8 cellular contexts compared by ENCODE assay signal in the genomic region with DNA sequence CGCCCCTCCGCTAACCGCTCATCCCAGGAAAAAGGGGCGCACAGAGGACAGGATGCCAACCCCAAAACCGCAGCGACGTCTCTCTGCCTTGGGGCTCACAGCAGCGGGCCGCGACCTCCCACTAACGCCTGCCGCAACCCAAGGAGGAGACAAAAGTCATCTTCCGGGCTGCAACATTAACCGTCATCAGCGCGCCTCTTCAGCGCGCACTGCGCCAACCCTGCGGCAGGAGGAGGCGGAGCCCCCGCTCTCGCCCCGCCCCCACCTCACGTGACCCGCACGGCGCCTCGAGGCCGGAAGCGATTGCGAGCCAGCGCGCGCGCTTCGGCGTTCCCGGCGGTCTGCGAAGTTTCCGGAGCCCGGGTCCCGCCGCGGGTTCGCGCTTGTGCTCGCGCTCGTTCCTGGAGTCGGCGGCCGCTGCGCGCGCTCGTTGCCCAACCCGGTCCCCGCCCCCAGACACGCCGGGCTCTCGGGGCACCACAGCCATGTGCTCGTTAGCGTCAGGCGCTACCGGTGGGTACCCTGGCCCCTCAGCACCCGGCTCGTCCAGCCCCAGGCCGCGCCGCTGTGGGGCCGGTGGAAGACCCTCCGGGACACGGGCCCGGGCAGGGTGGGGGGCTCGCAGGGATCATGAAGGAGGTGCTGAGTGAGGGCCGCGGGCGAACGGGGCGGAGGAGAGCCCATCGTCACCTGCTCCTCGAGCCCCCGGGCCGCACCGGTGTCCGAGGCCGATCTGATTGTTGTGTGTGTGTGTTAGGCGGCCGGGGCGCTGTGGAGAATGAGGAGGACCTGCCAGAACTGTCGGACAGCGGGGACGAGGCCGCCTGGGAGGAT. TPM values are rescaled to one million over a fixed set of nuclear protein-coding genes. Genes with fewer than 3 reads are reported as not detected.
DNase-seq lines count a peak whose midpoint lies in the region; ATAC-seq and TF ChIP-seq lines count a peak whose summit lies in the region.

PRMT3 (plus strand) TSS at position 455 of the 834 bp plus-strand sequence; CDS start at position 486, 31 bp downstream.

- H4K5ac ChIP-seq in IMR-90 (ENCODE audit: low read depth, low read length), result peak within 1 kb of the TSS; percentile 98

- H2AFZ ChIP-seq in IMR-90 (replicated peaks; ENCODE audit: low read length, poor library complexity) (peak within 1 kb of the TSS; percentile 100), OCI-LY3 (ENCODE audit: low read depth, low read length) (peak within 1 kb of the TSS; percentile 91)

- dilution Hi-C loops in IMR-90 (cut with HindIII; ENCODE audit: low sequenced_read_pairs, unreplicated experiment), result no loop called here

- H3K4me1 Mint-ChIP-seq in endothelial cell (ENCODE audit: unreplicated experiment), result peaks cover 5% of the 10 kb centered on the region

- peak within 1 kb of the TSS; percentile 98 for H3K4ac ChIP-seq in IMR-90 (ENCODE audit: low read depth, low read length)

- peak within 1 kb of the TSS; percentile 99 for H3K14ac ChIP-seq in IMR-90 (replicated peaks; ENCODE audit: low read depth, low read length)

- no peak for TF ChIP-seq RAD21 in IMR-90 (IDR thresholded peaks at IDR 0.05; ENCODE audit: low read length)

- WGBS in IMR-90 (ENCODE audit: extremely low coverage in 2 of 2, insufficient read length in 1 of 2), 2 experiments, result 0% methylated on average over 51 of the region's 96 CpGs; no CpG with 5 or more reads in 1 of the 2 experiments

- peak within 1 kb of the TSS; percentile 94 for H3K4me3 ChIP-seq in IMR-90 (ENCODE audit: insufficient read depth, low read depth, low read length)
- peak within 1 kb of the TSS; percentile 94 for H3K4me3 ChIP-seq in OCI-LY3 (ENCODE audit: low read length)

- no peaks in the 10 kb centered on the region for H4K20me1 ChIP-seq in IMR-90 (ENCODE audit: insufficient read depth, low read length)
- no peaks in the 10 kb centered on the region for H4K20me1 ChIP-seq in OCI-LY3 (ENCODE audit: insufficient read depth, low read length)

- H3K9me3 ChIP-seq in IMR-90 (ENCODE audit: control insufficient read depth, insufficient read depth, low read length), result no peaks in the 10 kb centered on the region
- no peaks in the 10 kb centered on the region for H3K9me3 ChIP-seq in OCI-LY3 (ENCODE audit: insufficient read depth, low read length)

- H3K27ac ChIP-seq in IMR-90 (ENCODE audit: insufficient read depth, low read length) (peak within 1 kb of the TSS; percentile 99), OCI-LY3 (ENCODE audit: low read length) (peak within 1 kb of the TSS; percentile 85)

- no peaks in the 10 kb centered on the region for H3K27me3 ChIP-seq in IMR-90 (ENCODE audit: control insufficient read depth, insufficient read depth, low read length)
- no peaks in the 10 kb centered on the region for H3K27me3 ChIP-seq in OCI-LY3 (ENCODE audit: low read depth, low read length)

- peak within 1 kb of the TSS; percentile 91 for H2AK9ac ChIP-seq in IMR-90 (replicated peaks; ENCODE audit: low read depth, low read length, poor library complexity)

- peak within 1 kb of the TSS; percentile 98 to 99 for H4K8ac ChIP-seq in IMR-90 (ENCODE audit: low read depth in 2 of 2, low read length in 2 of 2)

- intact Hi-C loops in IMR-90 (cut with micrococcal nuclease), result loop anchor here (2.0 kb wide), 2 partner anchors 55 to 223 kb away; no protein-coding TSS in a partner anchor

- H3K9me3 Mint-ChIP-seq in endothelial cell (ENCODE audit: unreplicated experiment), result no peaks in the 10 kb centered on the region

- POLR2A ChIA-PET in IMR-90 (lab: Charles Lee; ENCODE audit: unreplicated experiment), result no interaction called here

- H3K4me3 Mint-ChIP-seq in endothelial cell (ENCODE audit: unreplicated experiment), result peak within 1 kb of the TSS; percentile 97

- H3K9ac ChIP-seq in IMR-90 (ENCODE audit: low read depth, low read length), result peak within 1 kb of the TSS; percentile 97
- H3K9ac ChIP-seq in OCI-LY3 (ENCODE audit: low read length), result peak within 1 kb of the TSS; percentile 96

- H3K79me2 ChIP-seq in OCI-LY3 (ENCODE audit: low read length), result peaks cover 36% of the 10 kb centered on the region

- H4K91ac ChIP-seq in IMR-90 (ENCODE audit: insufficient read depth, low read depth, low read length), result peak within 1 kb of the TSS; percentile 92

- H2AK5ac ChIP-seq in IMR-90 (ENCODE audit: low read depth, low read length), result peak within 1 kb of the TSS; percentile 60

- H3K27me3 Mint-ChIP-seq in endothelial cell (ENCODE audit: unreplicated experiment), result peaks cover 6% of the 10 kb centered on the region

- peak within 1 kb of the TSS; percentile 94 for H3K27ac Mint-ChIP-seq in endothelial cell (ENCODE audit: unreplicated experiment)

- TF ChIP-seq CTCF in IMR-90 (conservative IDR thresholded peaks at IDR 0.05; ENCODE audit: low read depth, low read length) (no peak; the same call in none of the 2 replicates), OCI-LY3 (IDR thresholded peaks at IDR 0.05; ENCODE audit: low read depth, low read length) (peak; percentile 97), endothelial cell (IDR thresholded peaks at IDR 0.05; ENCODE audit: unreplicated experiment) (peak; percentile 92)

- H2BK15ac ChIP-seq in IMR-90 (ENCODE audit: low read depth, low read length), result peak within 1 kb of the TSS; percentile 77; the same call in 1 of the 3 replicates

- BruUV-seq in IMR-90 (replicated peaks; lab: Mats Ljungman, UMichigan), result no TSS peak

- H2BK120ac ChIP-seq in IMR-90 (ENCODE audit: low read depth, low read length), result peak within 1 kb of the TSS; percentile 88

- peak within 1 kb of the TSS; percentile 98 for H3K56ac ChIP-seq in IMR-90 (ENCODE audit: extremely low read depth, insufficient read depth, low read length)

- DNase-seq in DMS114 treated with DMSO at 0.1 percent for 48 hours (lab: John Stamatoyannopoulos, UW; ENCODE audit: unreplicated experiment), result peak; percentile 63
- peak; percentile 94 for DNase-seq in IMR-90
- peak; percentile 98 for DNase-seq in activated CD8-positive, alpha-beta memory T cell treated with anti-CD3 and anti-CD28 coated beads, Interleukin-2, amount 50 U/mL, for 48 hours
- peak; percentile 98 for DNase-seq in endothelial cell (ENCODE audit: low spot score)
- DNase-seq in midbrain (lab: John Stamatoyannopoulos, UW), result peak; percentile 96
- DNase-seq in stimulated activated CD8-positive, alpha-beta memory T cell treated with anti-CD3 and anti-CD28 coated beads, Interleukin-15, amount 100 ng/mL, for 48 hours (ENCODE audit: low read depth in 2 of 2), result peak; percentile 96

- peak within 1 kb of the TSS; percentile 93 for H2BK5ac ChIP-seq in IMR-90 (ENCODE audit: low read depth, low read length, poor library complexity, severe bottlenecking)

- in situ Hi-C loops in IMR-90 (cut with MboI; ENCODE audit: low sequenced_read_pairs), result no loop called here

- H3K23ac ChIP-seq in IMR-90 (ENCODE audit: low read depth, low read length), result peak within 1 kb of the TSS; percentile 90

- H3K4me2 ChIP-seq in IMR-90 (ENCODE audit: low read depth, low read length) (peak within 1 kb of the TSS; percentile 98), OCI-LY3 (ENCODE audit: low read length) (peak within 1 kb of the TSS; percentile 93)

- H3K9me1 ChIP-seq in IMR-90 (ENCODE audit: insufficient read depth, low read length), result no peaks in the 10 kb centered on the region

- H3K79me1 ChIP-seq in IMR-90 (ENCODE audit: low read depth in 1 of 2, low read length in 2 of 2), result peaks cover 13 to 15% of the 10 kb centered on the region in 2 experiments; a peak in 3 of 4 replicates

- H3K4me1 ChIP-seq in IMR-90 (ENCODE audit: control insufficient read depth, insufficient read depth, low read length) (peaks cover 3% of the 10 kb centered on the region), OCI-LY3 (ENCODE audit: low read length) (peaks cover 7% of the 10 kb centered on the region)

- H2BK20ac ChIP-seq in IMR-90 (ENCODE audit: low read depth, low read length), result peak within 1 kb of the TSS; percentile 47; the same call in 1 of the 2 replicates

- peaks cover 3% of the 10 kb centered on the region for H3K36me3 ChIP-seq in IMR-90 (ENCODE audit: control insufficient read depth, insufficient read depth, low read length)
- peaks cover 15% of the 10 kb centered on the region for H3K36me3 ChIP-seq in OCI-LY3 (replicated peaks; ENCODE audit: low read depth, low read length)

- CTCF ChIA-PET in IMR-90 (lab: Yijun Ruan, JAX), result interaction anchor here (0.6 kb wide), 1 partner anchor 296 kb away, joined by 4 read pairs; no protein-coding TSS in a partner anchor

- H3K18ac ChIP-seq in IMR-90 (ENCODE audit: low read depth, low read length), result peak within 1 kb of the TSS; percentile 93

- no peaks in the 10 kb centered on the region for H3K36me3 Mint-ChIP-seq in endothelial cell (ENCODE audit: low read depth, unreplicated experiment)

- ATAC-seq in GM21529 (IDR thresholded peaks at IDR 0.05; ENCODE audit: unreplicated experiment) (peak; percentile 75), IMR-90 (ENCODE audit: low read depth) (peak; percentile 92)

- peak; percentile 94 for TF ChIP-seq POLR2A in IMR-90 (IDR thresholded peaks at IDR 0.05; ENCODE audit: low read depth, low read length)

TF ChIP-seq in IMR-90, 13 proteins besides CTCF, POLR2A, EP300 and RAD21 (continues in another document):
- TF ChIP-seq MXI1 (IDR thresholded peaks at IDR 0.05; ENCODE audit: borderline replicate concordance, low read depth, low read length), result peak; percentile 98
- TF ChIP-seq FOS (IDR thresholded peaks at IDR 0.05; ENCODE audit: low read depth, low read length), result peak; percentile 14; the same call in 1 of the 2 replicates
- TF ChIP-seq BHLHE40 (IDR thresholded peaks at IDR 0.05; ENCODE audit: low read depth, low read length), result peak; percentile 96
- TF ChIP-seq, protein P1, sequence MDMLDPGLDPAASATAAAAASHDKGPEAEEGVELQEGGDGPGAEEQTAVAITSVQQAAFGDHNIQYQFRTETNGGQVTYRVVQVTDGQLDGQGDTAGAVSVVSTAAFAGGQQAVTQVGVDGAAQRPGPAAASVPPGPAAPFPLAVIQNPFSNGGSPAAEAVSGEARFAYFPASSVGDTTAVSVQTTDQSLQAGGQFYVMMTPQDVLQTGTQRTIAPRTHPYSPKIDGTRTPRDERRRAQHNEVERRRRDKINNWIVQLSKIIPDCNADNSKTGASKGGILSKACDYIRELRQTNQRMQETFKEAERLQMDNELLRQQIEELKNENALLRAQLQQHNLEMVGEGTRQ (IDR thresholded peaks at IDR 0.05; ENCODE audit: low read depth, low read length), result peak; percentile 99
- no peak for TF ChIP-seq NFE2L2 (IDR thresholded peaks at IDR 0.05; ENCODE audit: low read depth, low read length)
- TF ChIP-seq CEBPB (IDR thresholded peaks at IDR 0.05; ENCODE audit: low read depth, low read length), result peak; percentile 83

RNA-seq across cellular contexts. Expression of gene PRMT3, which starts in this region (rescaled TPM):
- total RNA-seq in IMR-90 (2012; rRNA removed), result 11.3 and 15.0 TPM in 2 replicates
- polyA plus RNA-seq in IMR-90 (2012; rRNA removed), result 6.2 and 8.8 TPM in 2 replicates
- polyA plus RNA-seq in IMR-90 (2012; cell fraction: cytosol; rRNA removed), result 2.9 TPM in 2 replicates
- 2.4 and 7.3 TPM in 2 replicates for polyA plus RNA-seq in IMR-90 (2012; cell fraction: nucleus; rRNA removed; ENCODE audit: low replicate concordance)
- total RNA-seq in endothelial cell (ENCODE audit: unreplicated experiment), result 5.4 TPM

Comparison
In these comparisons a context has a peak if more than half of its experiments do, and no peak if none do; other contexts are left out.
1. Peak in every context shown above with its lines: DNase-seq, ATAC-seq, H3K4me3 ChIP-seq and H3K27ac ChIP-seq.